ENCODE assay signal across 2 cellular contexts in genomic region chr15:45058690-45059675, GRCh38.
A peak's percentile ranks its signal among the peaks of the same experiment; 100 is the strongest.
TF ChIP-seq lines count a peak whose summit lies in the region.

No MANE protein-coding gene starts in this region.

TF ChIP-seq in A549, 52 proteins besides CTCF, POLR2A, EP300 and RAD21:
- TF ChIP-seq ZFP36 (IDR thresholded peaks at IDR 0.05; ENCODE audit: borderline replicate concordance, partially characterized antibody): peak; percentile 51

TF ChIP-seq in K562, 482 proteins besides CTCF, POLR2A, EP300 and RAD21:
- TF ChIP-seq ZNF146 (CRISPR knock-in tag; IDR thresholded peaks at IDR 0.05; ENCODE audit: unreplicated experiment) (peak; percentile 91), RBM25 (IDR thresholded peaks at IDR 0.05; ENCODE audit: low read depth, low read length, severe bottlenecking) (peak; percentile 55), BCOR (IDR thresholded peaks at IDR 0.05) (0 out of 2 replicates have a peak, but pooled peaks have one; percentile 16)
